19 cellular contexts compared by ENCODE assay signal in genomic region chr1:8506995-8507615, GRCh38.
DNase-seq lines count a peak whose midpoint lies in the region; ATAC-seq and TF ChIP-seq lines count a peak whose summit lies in the region.
"Had no signal": no experiment of that assay in that cellular context is flagged by ENCODE, and none has a peak within 500 bp of the region (broad histone marks: within the 10 kb centered on the region; RNA-seq: fewer than 3 reads in every experiment).

No MANE protein-coding gene starts in this region.

- no peaks in the 10 kb centered on the region for H3K9me3 ChIP-seq in ascending aorta
- H3K9me3 ChIP-seq: SK-N-SH had no signal

- no peaks in the 10 kb centered on the region for H3K9me3 Mint-ChIP-seq in T-helper 2 cell treated with Interferon-gamma antibody and Interleukin-4, amounts not matched to agents 5 μg/mL and 100 μg/mL, for 36 hours
- no peaks in the 10 kb centered on the region for H3K9me3 Mint-ChIP-seq in memory B cell
- H3K9me3 Mint-ChIP-seq in natural killer cell treated with Interleukin-12 subunit alpha and Interleukin-12 subunit beta and Interleukin-15 and Interleukin-18, amount 100 ng/mL, for 72 hours, result no peaks in the 10 kb centered on the region
- H3K9me3 Mint-ChIP-seq: dendritic cell treated with granulocyte-macrophage colony-stimulating factor and Interleukin-4, amounts not matched to agents 40 ng/mL and 50 ng/mL, for 4 days; immature natural killer cell had no signal

- peak overlapping the region; percentile 1 for H3K27ac Mint-ChIP-seq in T-helper 2 cell treated with Interferon-gamma antibody and Interleukin-4, amounts not matched to agents 5 μg/mL and 100 μg/mL, for 36 hours
- peak overlapping the region; percentile 70 for H3K27ac Mint-ChIP-seq in memory B cell
- H3K27ac Mint-ChIP-seq in natural killer cell treated with Interleukin-12 subunit alpha and Interleukin-12 subunit beta and Interleukin-15 and Interleukin-18, amount 100 ng/mL, for 72 hours, result no peak overlapping the region
- H3K27ac Mint-ChIP-seq: dendritic cell treated with granulocyte-macrophage colony-stimulating factor and Interleukin-4, amounts not matched to agents 40 ng/mL and 50 ng/mL, for 4 days had no signal

- peak overlapping the region; percentile 29 to 38 for H3K27ac ChIP-seq in ascending aorta
- H3K27ac ChIP-seq in substantia nigra (ENCODE audit: low read depth, low read length, poor library complexity, severe bottlenecking), result peak overlapping the region; percentile 47
- H3K27ac ChIP-seq: 22Rv1 had no signal

- H3K27me3 Mint-ChIP-seq in T-helper 2 cell treated with Interferon-gamma antibody and Interleukin-4, amounts not matched to agents 5 μg/mL and 100 μg/mL, for 36 hours (ENCODE audit: low read depth), result no peaks in the 10 kb centered on the region
- H3K27me3 Mint-ChIP-seq in memory B cell, result no peaks in the 10 kb centered on the region
- H3K27me3 Mint-ChIP-seq in natural killer cell treated with Interleukin-12 subunit alpha and Interleukin-12 subunit beta and Interleukin-15 and Interleukin-18, amount 100 ng/mL, for 72 hours, result no peaks in the 10 kb centered on the region
- H3K27me3 Mint-ChIP-seq: dendritic cell treated with granulocyte-macrophage colony-stimulating factor and Interleukin-4, amounts not matched to agents 40 ng/mL and 50 ng/mL, for 4 days had no signal

- TF ChIP-seq CTCF in ascending aorta (IDR thresholded peaks at IDR 0.05), result no peak

- peaks cover 28% of the 10 kb centered on the region for H3K4me1 Mint-ChIP-seq in T-helper 2 cell treated with Interferon-gamma antibody and Interleukin-4, amounts not matched to agents 5 μg/mL and 100 μg/mL, for 36 hours (ENCODE audit: low read depth)
- peaks cover 17% of the 10 kb centered on the region for H3K4me1 Mint-ChIP-seq in memory B cell
- H3K4me1 Mint-ChIP-seq in natural killer cell treated with Interleukin-12 subunit alpha and Interleukin-12 subunit beta and Interleukin-15 and Interleukin-18, amount 100 ng/mL, for 72 hours (ENCODE audit: low read depth in 2 of 2), result peaks cover 7 to 10% of the 10 kb centered on the region in 2 donors

- DNase-seq in T-helper 2 cell treated with Interferon-gamma antibody and Interleukin-4, amounts not matched to agents 5 μg/mL and 100 μg/mL, for 36 hours (ENCODE audit: low spot score), result no peak
- DNase-seq in T-helper 2 cell, result no peak
- DNase-seq in ascending aorta (ENCODE audit: low spot score in 2 of 2), result no peak
- DNase-seq in memory B cell (ENCODE audit: low spot score in 2 of 2), result no peak
- no peak for DNase-seq in substantia nigra (lab: John Stamatoyannopoulos, UW)
- DNase-seq in NCI-H2171 (lab: John Stamatoyannopoulos, UW), result no peak
- DNase-seq in natural killer cell treated with Interleukin-12 subunit alpha and Interleukin-12 subunit beta and Interleukin-15 and Interleukin-18, amount 100 ng/mL, for 72 hours (ENCODE audit: low spot score), result no peak
- DNase-seq: activated T-cell treated with anti-CD3 and anti-CD28 coated beads, Interleukin-2, amount 50 U/mL, for 48 hours; amygdala; C1 segment of cervical spinal cord; immature natural killer cell; NCI-H2107; NCI-H69; SK-N-SH; stimulated activated CD4-positive, alpha-beta T cell treated with anti-CD3 and anti-CD28 coated beads, Interleukin-4, amount 100 ng/mL, for 1 hour had no signal

- H3K36me3 ChIP-seq in ascending aorta, result no peaks in the 10 kb centered on the region

- H3K4me1 ChIP-seq in ascending aorta, result peaks cover 4 to 14% of the 10 kb centered on the region in 2 donors

- intact Hi-C loops in ascending aorta (cut with DNase I), result no loop called here

- H3K36me3 Mint-ChIP-seq in T-helper 2 cell treated with Interferon-gamma antibody and Interleukin-4, amounts not matched to agents 5 μg/mL and 100 μg/mL, for 36 hours (ENCODE audit: low read depth), result peaks cover 8% of the 10 kb centered on the region
- H3K36me3 Mint-ChIP-seq in memory B cell, result peaks cover 17% of the 10 kb centered on the region
- H3K36me3 Mint-ChIP-seq in natural killer cell treated with Interleukin-12 subunit alpha and Interleukin-12 subunit beta and Interleukin-15 and Interleukin-18, amount 100 ng/mL, for 72 hours, result no peaks in the 10 kb centered on the region

- H3K27me3 ChIP-seq in ascending aorta, result no peaks in the 10 kb centered on the region

- H3K4me3 ChIP-seq in ascending aorta, result no peak overlapping the region

- H3K4me3 Mint-ChIP-seq in T-helper 2 cell treated with Interferon-gamma antibody and Interleukin-4, amounts not matched to agents 5 μg/mL and 100 μg/mL, for 36 hours, result no peak overlapping the region
- no peak overlapping the region for H3K4me3 Mint-ChIP-seq in memory B cell
- H3K4me3 Mint-ChIP-seq in natural killer cell treated with Interleukin-12 subunit alpha and Interleukin-12 subunit beta and Interleukin-15 and Interleukin-18, amount 100 ng/mL, for 72 hours, result no peak overlapping the region
- H3K4me3 Mint-ChIP-seq: dendritic cell treated with granulocyte-macrophage colony-stimulating factor and Interleukin-4, amounts not matched to agents 40 ng/mL and 50 ng/mL, for 4 days; immature natural killer cell had no signal

- no peak for ATAC-seq in memory B cell (ENCODE audit: low read depth)
- no peak for ATAC-seq in natural killer cell treated with Interleukin-12 subunit alpha and Interleukin-12 subunit beta and Interleukin-15 and Interleukin-18, amount 100 ng/mL, for 72 hours
- no peak for ATAC-seq in GM21825 (IDR thresholded peaks at IDR 0.05; ENCODE audit: unreplicated experiment)
- ATAC-seq: Panc1 had no signal

Comparison
In these comparisons a context has a peak if more than half of its experiments do, and no peak if none do; other contexts are left out.
1. H3K27ac Mint-ChIP-seq: peak in T-helper 2 cell treated with Interferon-gamma antibody and Interleukin-4, amounts not matched to agents 5 μg/mL and 100 μg/mL, for 36 hours (single experiment) and memory B cell (single experiment); none in natural killer cell treated with Interleukin-12 subunit alpha and Interleukin-12 subunit beta and Interleukin-15 and Interleukin-18, amount 100 ng/mL, for 72 hours (0 of 2).